8 cellular contexts compared by ENCODE assay signal in the genomic region with DNA sequence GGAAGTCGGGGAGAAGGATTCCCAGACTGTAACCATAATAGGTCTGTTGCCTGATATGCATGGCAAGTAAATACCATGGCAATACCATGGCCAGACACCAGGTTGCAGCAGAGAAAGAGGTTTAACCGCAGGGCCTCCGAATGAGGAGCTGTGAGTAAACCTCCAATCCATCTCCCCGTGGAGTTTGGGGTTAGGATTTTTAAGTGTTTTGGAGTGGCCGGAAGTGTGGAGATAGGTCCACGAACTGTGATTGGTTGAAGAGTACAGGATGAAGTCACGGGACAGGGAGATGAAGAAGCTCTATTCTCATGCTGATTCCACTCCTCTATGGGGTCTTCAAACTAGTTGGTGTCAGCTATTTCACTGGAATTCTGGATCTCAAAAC.
DNase-seq lines count a peak whose midpoint lies in the region; ATAC-seq and TF ChIP-seq lines count a peak whose summit lies in the region.

No MANE protein-coding gene starts in this region.

- H3K4me3 Mint-ChIP-seq in Caco-2 (ENCODE audit: unreplicated experiment), result no peak overlapping the region

- no peak overlapping the region for H3K27ac Mint-ChIP-seq in Caco-2 (ENCODE audit: unreplicated experiment)

- H3K4me1 Mint-ChIP-seq in Caco-2 (ENCODE audit: low read depth, unreplicated experiment), result peaks cover 9% of the 10 kb centered on the region

- H3K4me1 ChIP-seq in Caco-2 (no peaks in the 10 kb centered on the region), mucosa of descending colon (ENCODE audit: low read depth) (no peaks in the 10 kb centered on the region)

- TF ChIP-seq CTCF in Caco-2 (IDR thresholded peaks at IDR 0.05; ENCODE audit: insufficient read depth in 1 of 2, low read depth in 1 of 2, low read length in 1 of 2, severe bottlenecking in 1 of 2, unreplicated experiment in 1 of 2) (peak; percentile 62 to 72), mucosa of descending colon (IDR thresholded peaks at IDR 0.05) (peak; percentile 57)

- no peaks in the 10 kb centered on the region for H3K36me3 ChIP-seq in Caco-2 (ENCODE audit: control insufficient read depth, insufficient read depth, low read length)
- H3K36me3 ChIP-seq in mucosa of descending colon (ENCODE audit: low read depth), result no peaks in the 10 kb centered on the region

- H3K4me3 ChIP-seq in Caco-2 (ENCODE audit: low read depth, low read length) (no peak overlapping the region), mucosa of descending colon (no peak overlapping the region)

- intact Hi-C loops in Caco-2 (cut with micrococcal nuclease; ENCODE audit: unreplicated experiment) (loop anchor here (1.0 to 5.0 kb wide), 3 partner anchors 96 to 193 kb away; no protein-coding TSS in a partner anchor), mucosa of descending colon (cut with DNase I, micrococcal nuclease) (loop anchor here (10.0 kb wide), 2 partner anchors 163 to 193 kb away; no protein-coding TSS in a partner anchor)

- no TSS peak for BruUV-seq in Caco-2 (replicated peaks; lab: Mats Ljungman, UMichigan)

- H3K9me3 ChIP-seq in Caco-2 (0 out of 2 replicates have a peak, but pooled peaks cover 5% of the 10 kb centered on the region), mucosa of descending colon (no peaks in the 10 kb centered on the region)

- H3K36me3 Mint-ChIP-seq in Caco-2 (ENCODE audit: insufficient read depth, unreplicated experiment), result no peaks in the 10 kb centered on the region

- no peaks in the 10 kb centered on the region for H3K27me3 ChIP-seq in Caco-2 (replicated peaks; ENCODE audit: control insufficient read depth, insufficient read depth, low read length)

- H3K9me3 Mint-ChIP-seq in Caco-2 (ENCODE audit: unreplicated experiment), result no peaks in the 10 kb centered on the region

- POLR2A ChIA-PET in Caco-2 (lab: Charles Lee), result interaction anchor here (0.5 to 1.0 kb wide), 2 partner anchors 11 to 41 kb away, joined by 3 to 4 read pairs; no protein-coding TSS in a partner anchor

- CTCF ChIA-PET in Caco-2 (lab: Charles Lee), result interaction anchor here (0.6 to 2.1 kb wide), 13 partner anchors 14 to 194 kb away, joined by 3 to 31 read pairs (median 3); no protein-coding TSS in a partner anchor

- DNase-seq in Caco-2 (peak; percentile 71 to 76), NCI-H345 treated with DMSO at 0.1 percent for 48 hours (lab: John Stamatoyannopoulos, UW; ENCODE audit: unreplicated experiment) (peak; percentile 22), epidermal melanocyte (ENCODE audit: insufficient read length, low spot score) (peak; percentile 76), mucosa of descending colon (peak in 2 of 3 donors; percentile 59 to 89)
- DNase-seq in activated CD4-positive, alpha-beta T cell treated with anti-CD3 and anti-CD28 coated beads, Interleukin-2, amount 50 U/mL, for 48 hours, result peak; percentile 55 to 68
- DNase-seq in stimulated activated naive CD4-positive, alpha-beta T cell (lab: John Stamatoyannopoulos, UW), result peak in 5 of 6 experiments; percentile 3 to 16 (median 5)

- no peaks in the 10 kb centered on the region for H3K27me3 Mint-ChIP-seq in Caco-2 (ENCODE audit: insufficient read depth, unreplicated experiment)

- ATAC-seq in GM19324 (IDR thresholded peaks at IDR 0.05; ENCODE audit: low FRiP score, unreplicated experiment), result peak; percentile 79
- ATAC-seq in HG03196 (IDR thresholded peaks at IDR 0.05; ENCODE audit: unreplicated experiment), result peak; percentile 71
- peak; percentile 89 for ATAC-seq in mucosa of descending colon

Comparison
In these comparisons a context has a peak if more than half of its experiments do, and no peak if none do; other contexts are left out.
1. DNase-seq: peak in every context shown above with its lines; median percentile 76 in epidermal melanocyte; 74 in mucosa of descending colon; 74 in Caco-2; 62 in activated CD4-positive, alpha-beta T cell treated with anti-CD3 and anti-CD28 coated beads, Interleukin-2, amount 50 U/mL, for 48 hours; 22 in NCI-H345 treated with DMSO at 0.1 percent for 48 hours; 5 in stimulated activated naive CD4-positive, alpha-beta T cell.